In the genomic region with DNA sequence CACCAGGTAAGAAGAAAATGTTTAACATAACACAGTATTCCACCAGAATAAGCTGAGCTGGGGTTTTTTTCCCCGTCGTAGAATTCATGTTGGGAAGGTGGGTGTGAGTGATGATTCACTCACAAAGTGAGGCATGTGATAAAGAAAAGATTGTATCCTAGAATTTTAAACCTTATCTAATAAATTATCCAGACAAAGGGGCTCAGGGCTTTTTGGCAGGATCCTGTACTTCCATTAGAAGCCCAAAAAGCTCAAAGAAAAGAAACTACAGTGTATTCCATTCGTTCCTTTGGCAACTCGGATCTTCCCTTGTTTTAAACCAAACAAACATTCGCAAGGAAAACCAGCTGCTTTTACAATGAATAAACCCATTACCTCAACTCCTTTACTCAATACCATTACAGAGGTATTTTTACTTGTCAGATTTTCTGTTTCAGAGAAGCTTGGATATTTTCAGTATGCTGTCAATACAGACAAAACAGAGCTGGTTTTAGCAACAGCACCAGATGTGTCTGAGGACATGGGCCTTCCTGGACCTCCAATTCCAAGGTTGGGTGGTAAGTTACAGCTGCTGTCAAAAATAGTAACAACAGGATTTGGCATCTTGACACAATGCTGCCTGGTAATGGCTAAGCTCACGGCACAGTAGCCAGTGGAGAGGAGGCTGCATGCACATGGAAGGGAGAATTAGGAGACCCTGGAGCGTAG, we compare ENCODE assay signal across 14 cellular contexts.
DNase-seq lines count a peak whose midpoint lies in the region; ATAC-seq and TF ChIP-seq lines count a peak whose summit lies in the region.
"Had no signal": no experiment of that assay in that cellular context is flagged by ENCODE, and none has a peak within 500 bp of the region (broad histone marks: within the 10 kb centered on the region; RNA-seq: fewer than 3 reads in every experiment).

No MANE protein-coding gene starts in this region.

- no peaks in the 10 kb centered on the region for H3K9me3 ChIP-seq in ascending aorta
- peaks cover 0 to 5% (median 0%) of the 10 kb centered on the region in 11 donors for H3K9me3 ChIP-seq in heart right ventricle
- H3K9me3 ChIP-seq in skeletal muscle satellite cell (replicated peaks; ENCODE audit: low read length): no peaks in the 10 kb centered on the region

- H3K27me3 ChIP-seq in ascending aorta (no peaks in the 10 kb centered on the region), heart right ventricle (no peaks in the 10 kb centered on the region), skeletal muscle satellite cell (ENCODE audit: control insufficient read depth, insufficient read depth, low read length) (no peaks in the 10 kb centered on the region)
- H3K27me3 ChIP-seq: neural progenitor cell had no signal

- H3K4me1 Mint-ChIP-seq in activated T-cell treated with anti-CD3 and anti-CD28 coated beads, Interleukin-2, amount 50 U/mL, for 72 hours (ENCODE audit: low read depth): peaks cover 44% of the 10 kb centered on the region

- H3K9me3 Mint-ChIP-seq in activated T-cell treated with anti-CD3 and anti-CD28 coated beads, Interleukin-2, amount 50 U/mL, for 72 hours: peaks cover 11% of the 10 kb centered on the region in 2 donors
- H3K9me3 Mint-ChIP-seq: neural progenitor cell had no signal

- H3K36me3 ChIP-seq in ascending aorta (no peaks in the 10 kb centered on the region), heart right ventricle (no peaks in the 10 kb centered on the region), skeletal muscle satellite cell (ENCODE audit: insufficient read depth, low read length) (no peaks in the 10 kb centered on the region)
- H3K36me3 ChIP-seq: neural progenitor cell had no signal

- H3K27ac Mint-ChIP-seq in activated T-cell treated with anti-CD3 and anti-CD28 coated beads, Interleukin-2, amount 50 U/mL, for 72 hours: no peak overlapping the region
- H3K27ac Mint-ChIP-seq: B cell; effector memory CD8-positive, alpha-beta T cell; neural progenitor cell had no signal

- H3K4me3 ChIP-seq in ascending aorta (no peak overlapping the region), heart right ventricle (no peak overlapping the region), skeletal muscle satellite cell (ENCODE audit: low read length) (no peak overlapping the region)
- H3K4me3 ChIP-seq: neural progenitor cell had no signal

- ATAC-seq in heart right ventricle (peak in 7 of 8 donors; percentile 4 to 69 (median 36)), GM21717 (IDR thresholded peaks at IDR 0.05; ENCODE audit: unreplicated experiment) (no peak)
- no peak for ATAC-seq in activated T-cell treated with anti-CD3 and anti-CD28 coated beads, Interleukin-2, amount 50 U/mL, for 72 hours (replicated peaks in 1 of 2)
- ATAC-seq: activated CD4-positive, CD25-positive, alpha-beta regulatory T cell treated with anti-CD3 and anti-CD28 coated beads, Interleukin-2, amount 50 U/mL, for 24 hours; effector memory CD8-positive, alpha-beta T cell had no signal

- intact Hi-C loops in ascending aorta (cut with DNase I): loop anchor here (5.0 to 10.0 kb wide), 3 partner anchors 157 to 636 kb away; no protein-coding TSS in a partner anchor
- intact Hi-C loops in heart right ventricle (cut with DNase I): loop anchor here in 2 of 10 donors (5.0 to 10.0 kb wide), 2 partner anchors 314 to 322 kb away; no protein-coding TSS in a partner anchor

- DNase-seq in EL (peak; percentile 26), ascending aorta (ENCODE audit: low spot score in 2 of 2) (no peak), heart right ventricle (no peak), ecto neural progenitor cell (ENCODE audit: low spot score) (no peak), NCI-H82 (lab: John Stamatoyannopoulos, UW) (no peak)
- no peak for DNase-seq in activated T-cell treated with anti-CD3 and anti-CD28 coated beads, Interleukin-2, amount 50 U/mL, for 72 hours
- DNase-seq: DND-41; effector memory CD8-positive, alpha-beta T cell; hippocampal formation had no signal

- 63 to 68% methylated on average over 7 of the region's 7 CpGs for WGBS in heart right ventricle, 2 donors

- peak overlapping the region; percentile 50 for H3K9ac ChIP-seq in skeletal muscle satellite cell (ENCODE audit: low read depth, low read length)
- H3K9ac ChIP-seq: neural progenitor cell had no signal

- H3K4me3 Mint-ChIP-seq in activated T-cell treated with anti-CD3 and anti-CD28 coated beads, Interleukin-2, amount 50 U/mL, for 72 hours: no peak overlapping the region
- H3K4me3 Mint-ChIP-seq: B cell; effector memory CD8-positive, alpha-beta T cell; neural progenitor cell had no signal

- H3K27ac ChIP-seq in ascending aorta (peak overlapping the region; percentile 22 to 50), heart right ventricle (peak overlapping the region in 8 of 10 donors; percentile 50 to 84 (median 80))
- H3K27ac ChIP-seq: neural progenitor cell had no signal

- H3K4me1 ChIP-seq in ascending aorta: peaks cover 4 to 23% of the 10 kb centered on the region in 2 donors
- H3K4me1 ChIP-seq in heart right ventricle: peaks cover 4 to 55% (median 40%) of the 10 kb centered on the region in 9 donors
- H3K4me1 ChIP-seq in skeletal muscle satellite cell (ENCODE audit: control insufficient read depth, insufficient read depth, low read length): peaks cover 74% of the 10 kb centered on the region
- H3K4me1 ChIP-seq: neural progenitor cell had no signal

- TF ChIP-seq CTCF in ascending aorta (IDR thresholded peaks at IDR 0.05) (no peak), heart right ventricle (IDR thresholded peaks at IDR 0.05) (no peak)

- H3K4me2 ChIP-seq in skeletal muscle satellite cell (ENCODE audit: low read length): peak overlapping the region; percentile 53
- H3K4me2 ChIP-seq: neural progenitor cell had no signal

- no peaks in the 10 kb centered on the region for H3K27me3 Mint-ChIP-seq in activated T-cell treated with anti-CD3 and anti-CD28 coated beads, Interleukin-2, amount 50 U/mL, for 72 hours (ENCODE audit: low read depth)
- H3K27me3 Mint-ChIP-seq: B cell had no signal

- peaks cover 5 to 10% of the 10 kb centered on the region in 2 donors for H3K36me3 Mint-ChIP-seq in activated T-cell treated with anti-CD3 and anti-CD28 coated beads, Interleukin-2, amount 50 U/mL, for 72 hours (ENCODE audit: insufficient read depth in 2 of 2)
- H3K36me3 Mint-ChIP-seq: neural progenitor cell had no signal

Comparison
In these comparisons a context has a peak if more than half of its experiments do, and no peak if none do; other contexts are left out.
1. ATAC-seq: peak in heart right ventricle (7 of 8); none in activated T-cell treated with anti-CD3 and anti-CD28 coated beads, Interleukin-2, amount 50 U/mL, for 72 hours (0 of 2) and GM21717 (single experiment).